ENCODE assay signal across 1 cellular context in genomic region chr22:20495861-20496681, GRCh38.
A peak's percentile ranks its signal among the peaks of the same experiment; 100 is the strongest.
TF ChIP-seq lines count a peak whose summit lies in the region.

No MANE protein-coding gene starts in this region.

TF ChIP-seq in HepG2, 621 proteins besides CTCF, POLR2A, EP300 and RAD21 (continued from another document):
- TF ChIP-seq, protein P1, sequence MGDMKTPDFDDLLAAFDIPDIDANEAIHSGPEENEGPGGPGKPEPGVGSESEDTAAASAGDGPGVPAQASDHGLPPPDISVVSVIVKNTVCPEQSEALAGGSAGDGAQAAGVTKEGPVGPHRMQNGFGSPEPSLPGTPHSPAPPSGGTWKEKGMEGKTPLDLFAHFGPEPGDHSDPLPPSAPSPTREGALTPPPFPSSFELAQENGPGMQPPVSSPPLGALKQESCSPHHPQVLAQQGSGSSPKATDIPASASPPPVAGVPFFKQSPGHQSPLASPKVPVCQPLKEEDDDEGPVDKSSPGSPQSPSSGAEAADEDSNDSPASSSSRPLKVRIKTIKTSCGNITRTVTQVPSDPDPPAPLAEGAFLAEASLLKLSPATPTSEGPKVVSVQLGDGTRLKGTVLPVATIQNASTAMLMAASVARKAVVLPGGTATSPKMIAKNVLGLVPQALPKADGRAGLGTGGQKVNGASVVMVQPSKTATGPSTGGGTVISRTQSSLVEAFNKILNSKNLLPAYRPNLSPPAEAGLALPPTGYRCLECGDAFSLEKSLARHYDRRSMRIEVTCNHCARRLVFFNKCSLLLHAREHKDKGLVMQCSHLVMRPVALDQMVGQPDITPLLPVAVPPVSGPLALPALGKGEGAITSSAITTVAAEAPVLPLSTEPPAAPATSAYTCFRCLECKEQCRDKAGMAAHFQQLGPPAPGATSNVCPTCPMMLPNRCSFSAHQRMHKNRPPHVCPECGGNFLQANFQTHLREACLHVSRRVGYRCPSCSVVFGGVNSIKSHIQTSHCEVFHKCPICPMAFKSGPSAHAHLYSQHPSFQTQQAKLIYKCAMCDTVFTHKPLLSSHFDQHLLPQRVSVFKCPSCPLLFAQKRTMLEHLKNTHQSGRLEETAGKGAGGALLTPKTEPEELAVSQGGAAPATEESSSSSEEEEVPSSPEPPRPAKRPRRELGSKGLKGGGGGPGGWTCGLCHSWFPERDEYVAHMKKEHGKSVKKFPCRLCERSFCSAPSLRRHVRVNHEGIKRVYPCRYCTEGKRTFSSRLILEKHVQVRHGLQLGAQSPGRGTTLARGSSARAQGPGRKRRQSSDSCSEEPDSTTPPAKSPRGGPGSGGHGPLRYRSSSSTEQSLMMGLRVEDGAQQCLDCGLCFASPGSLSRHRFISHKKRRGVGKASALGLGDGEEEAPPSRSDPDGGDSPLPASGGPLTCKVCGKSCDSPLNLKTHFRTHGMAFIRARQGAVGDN (CRISPR knock-in tag; IDR thresholded peaks at IDR 0.05): peak; percentile 82
- TF ChIP-seq ZNF263 (CRISPR knock-in tag; IDR thresholded peaks at IDR 0.05) (peak; percentile 55; the same call in 1 of the 2 replicates), CEBPG (CRISPR knock-in tag; IDR thresholded peaks at IDR 0.05) (no peak), CC2D1A (CRISPR knock-in tag; IDR thresholded peaks at IDR 0.05) (no peak), ZNF569 (CRISPR knock-in tag; IDR thresholded peaks at IDR 0.05; ENCODE audit: borderline replicate concordance) (no peak), RELA (CRISPR knock-in tag; IDR thresholded peaks at IDR 0.05) (no peak), FOXA3 (CRISPR knock-in tag; IDR thresholded peaks at IDR 0.05) (no peak), ZNF235 (CRISPR knock-in tag; IDR thresholded peaks at IDR 0.05; ENCODE audit: borderline replicate concordance) (no peak), TSC22D2 (CRISPR knock-in tag; IDR thresholded peaks at IDR 0.05; ENCODE audit: borderline replicate concordance) (no peak), MAFK (conservative IDR thresholded peaks at IDR 0.05 in 1 of 2, IDR thresholded peaks at IDR 0.05 in 1 of 2; ENCODE audit: low read length in 2 of 2) (no peak), ZNF609 (CRISPR knock-in tag; IDR thresholded peaks at IDR 0.05; ENCODE audit: borderline replicate concordance) (no peak), MTA3 (CRISPR knock-in tag; IDR thresholded peaks at IDR 0.05) (no peak), ZNF605 (CRISPR knock-in tag; IDR thresholded peaks at IDR 0.05) (no peak), HOXD1 (CRISPR knock-in tag; IDR thresholded peaks at IDR 0.05) (no peak), MTA1 (CRISPR knock-in tag; IDR thresholded peaks at IDR 0.05; ENCODE audit: borderline replicate concordance) (peak; percentile 90; the same call in 1 of the 2 replicates), NKX3-1 (CRISPR knock-in tag; IDR thresholded peaks at IDR 0.05) (no peak), ZNF709 (CRISPR knock-in tag; IDR thresholded peaks at IDR 0.05) (no peak; the same call in 1 of the 2 replicates), U2AF2 (IDR thresholded peaks at IDR 0.05; ENCODE audit: low read depth, low read length) (no peak), ZNF788 (CRISPR knock-in tag; IDR thresholded peaks at IDR 0.05; ENCODE audit: borderline replicate concordance) (0 out of 2 replicates have a peak, but pooled peaks have one; percentile 34), HBP1 (CRISPR knock-in tag; IDR thresholded peaks at IDR 0.05; ENCODE audit: low read depth) (0 out of 2 replicates have a peak, but pooled peaks have one; percentile 58), ZNF44 (CRISPR knock-in tag; IDR thresholded peaks at IDR 0.05) (no peak), RBAK (CRISPR knock-in tag; IDR thresholded peaks at IDR 0.05) (no peak), ZNF205 (CRISPR knock-in tag; IDR thresholded peaks at IDR 0.05) (no peak), ZNF766 (CRISPR knock-in tag; IDR thresholded peaks at IDR 0.05; ENCODE audit: borderline replicate concordance) (no peak), NFAT5 (CRISPR knock-in tag; IDR thresholded peaks at IDR 0.05) (no peak), PREB (CRISPR knock-in tag; IDR thresholded peaks at IDR 0.05) (no peak), MBNL3 (CRISPR knock-in tag; conservative IDR thresholded peaks at IDR 0.05) (no peak), ZSCAN20 (CRISPR knock-in tag; IDR thresholded peaks at IDR 0.05; ENCODE audit: borderline replicate concordance) (no peak)
- TF ChIP-seq, protein P2, sequence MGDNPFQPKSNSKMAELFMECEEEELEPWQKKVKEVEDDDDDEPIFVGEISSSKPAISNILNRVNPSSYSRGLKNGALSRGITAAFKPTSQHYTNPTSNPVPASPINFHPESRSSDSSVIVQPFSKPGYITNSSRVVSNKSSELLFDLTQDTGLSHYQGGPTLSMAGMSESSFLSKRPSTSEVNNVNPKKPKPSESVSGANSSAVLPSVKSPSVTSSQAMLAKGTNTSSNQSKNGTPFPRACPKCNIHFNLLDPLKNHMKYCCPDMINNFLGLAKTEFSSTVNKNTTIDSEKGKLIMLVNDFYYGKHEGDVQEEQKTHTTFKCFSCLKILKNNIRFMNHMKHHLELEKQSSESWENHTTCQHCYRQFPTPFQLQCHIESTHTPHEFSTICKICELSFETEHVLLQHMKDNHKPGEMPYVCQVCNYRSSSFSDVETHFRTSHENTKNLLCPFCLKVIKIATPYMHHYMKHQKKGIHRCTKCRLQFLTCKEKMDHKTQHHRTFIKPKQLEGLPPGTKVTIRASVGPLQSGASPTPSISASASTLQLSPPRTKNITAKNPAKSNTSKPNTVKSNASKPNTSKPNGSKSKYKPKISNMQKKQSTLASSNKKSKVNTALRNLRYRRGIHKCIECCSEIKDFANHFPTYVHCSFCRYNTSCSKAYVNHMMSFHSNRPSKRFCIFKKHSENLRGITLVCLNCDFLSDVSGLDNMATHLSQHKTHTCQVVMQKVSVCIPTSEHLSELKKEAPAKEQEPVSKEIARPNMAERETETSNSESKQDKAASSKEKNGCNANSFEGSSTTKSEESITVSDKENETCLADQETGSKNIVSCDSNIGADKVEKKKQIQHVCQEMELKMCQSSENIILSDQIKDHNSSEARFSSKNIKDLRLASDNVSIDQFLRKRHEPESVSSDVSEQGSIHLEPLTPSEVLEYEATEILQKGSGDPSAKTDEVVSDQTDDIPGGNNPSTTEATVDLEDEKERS (CRISPR knock-in tag; IDR thresholded peaks at IDR 0.05): no peak
- TF ChIP-seq, protein P3, sequence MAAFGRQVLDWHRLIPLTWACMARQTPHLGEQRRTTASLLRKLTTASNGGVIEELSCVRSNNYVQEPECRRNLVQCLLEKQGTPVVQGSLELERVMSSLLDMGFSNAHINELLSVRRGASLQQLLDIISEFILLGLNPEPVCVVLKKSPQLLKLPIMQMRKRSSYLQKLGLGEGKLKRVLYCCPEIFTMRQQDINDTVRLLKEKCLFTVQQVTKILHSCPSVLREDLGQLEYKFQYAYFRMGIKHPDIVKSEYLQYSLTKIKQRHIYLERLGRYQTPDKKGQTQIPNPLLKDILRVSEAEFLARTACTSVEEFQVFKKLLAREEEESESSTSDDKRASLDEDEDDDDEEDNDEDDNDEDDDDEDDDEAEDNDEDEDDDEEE (CRISPR knock-in tag; IDR thresholded peaks at IDR 0.05): 0 out of 2 replicates have a peak, but pooled peaks have one; percentile 51
- TF ChIP-seq, protein P4, sequence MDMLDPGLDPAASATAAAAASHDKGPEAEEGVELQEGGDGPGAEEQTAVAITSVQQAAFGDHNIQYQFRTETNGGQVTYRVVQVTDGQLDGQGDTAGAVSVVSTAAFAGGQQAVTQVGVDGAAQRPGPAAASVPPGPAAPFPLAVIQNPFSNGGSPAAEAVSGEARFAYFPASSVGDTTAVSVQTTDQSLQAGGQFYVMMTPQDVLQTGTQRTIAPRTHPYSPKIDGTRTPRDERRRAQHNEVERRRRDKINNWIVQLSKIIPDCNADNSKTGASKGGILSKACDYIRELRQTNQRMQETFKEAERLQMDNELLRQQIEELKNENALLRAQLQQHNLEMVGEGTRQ (IDR thresholded peaks at IDR 0.05; ENCODE audit: low read depth, low read length): peak; percentile 77
- TF ChIP-seq, protein P4 (CRISPR knock-in tag; IDR thresholded peaks at IDR 0.05; ENCODE audit: borderline replicate concordance): no peak
TF ChIP-seq in HepG2: peak in this region for 169.
